ENCODE assay signal across 33 cellular contexts in genomic region chrX:72479324-72480274, GRCh38.
DNase-seq lines count a peak whose midpoint lies in the region; ATAC-seq, FAIRE-seq and TF ChIP-seq lines count a peak whose summit lies in the region.
"Had no signal": no experiment of that assay in that cellular context is flagged by ENCODE, and none has a peak within 500 bp of the region (broad histone marks: within the 10 kb centered on the region; RNA-seq: fewer than 3 reads in every experiment).

No MANE protein-coding gene starts in this region.

- no peak overlapping the region for H3K4me3 ChIP-seq in bronchial epithelial cell (ENCODE audit: low read depth, low read length)
- no peak overlapping the region for H3K4me3 ChIP-seq in mucosa of descending colon
- H3K4me3 ChIP-seq: ascending aorta, esophagus muscularis mucosa, HAP-1, K562, lower lobe of right lung, Peyer's patch, upper lobe of left lung had no signal

- no peaks in the 10 kb centered on the region for H3K27me3 ChIP-seq in bronchial epithelial cell (ENCODE audit: control insufficient read depth, insufficient read depth, low read length)
- H3K27me3 ChIP-seq: ascending aorta, BE2C, esophagus muscularis mucosa, Peyer's patch, upper lobe of left lung had no signal

- peak; percentile 76 for FAIRE-seq in GM18507 (lab: Jason Lieb, UNC)
- FAIRE-seq in bronchial epithelial cell (lab: Jason Lieb, UNC): peak; percentile 32
- FAIRE-seq: GM12892, K562 had no signal

- H3K36me3 ChIP-seq in bronchial epithelial cell (ENCODE audit: control insufficient read depth, insufficient read depth, low read length) (no peaks in the 10 kb centered on the region), mucosa of descending colon (ENCODE audit: low read depth) (no peaks in the 10 kb centered on the region)
- H3K36me3 ChIP-seq: ascending aorta, BE2C, esophagus muscularis mucosa, Peyer's patch had no signal

- ATAC-seq in mucosa of descending colon: peak; percentile 92
- ATAC-seq in GM21367 (IDR thresholded peaks at IDR 0.05; ENCODE audit: unreplicated experiment): no peak
- ATAC-seq in HG02623 (IDR thresholded peaks at IDR 0.05; ENCODE audit: unreplicated experiment): no peak
- ATAC-seq: K562; lower lobe of right lung; natural killer cell treated with Interleukin-12 subunit alpha and Interleukin-12 subunit beta and Interleukin-15 and Interleukin-18, amount 100 ng/mL, for 72 hours; stimulated activated effector memory CD8-positive, alpha-beta T cell treated with anti-CD3 and anti-CD28 coated beads, Interleukin-12 subunit alpha, Interleukin-12 subunit beta, amount 100 ng/mL, for 72 hours had no signal

- TF ChIP-seq CTCF in bronchial epithelial cell (IDR thresholded peaks at IDR 0.05; ENCODE audit: insufficient read depth, low read length, severe bottlenecking): no peak
- no peak for TF ChIP-seq CTCF in mucosa of descending colon (IDR thresholded peaks at IDR 0.05)

- H3K9me3 ChIP-seq in mucosa of descending colon: no peaks in the 10 kb centered on the region
- H3K9me3 ChIP-seq: ascending aorta, BE2C, esophagus muscularis mucosa, HAP-1, lower lobe of right lung, Peyer's patch, upper lobe of left lung had no signal

- no peaks in the 10 kb centered on the region for H3K4me1 ChIP-seq in mucosa of descending colon (ENCODE audit: low read depth)
- H3K4me1 ChIP-seq: ascending aorta, esophagus muscularis mucosa, lower lobe of right lung, Peyer's patch, upper lobe of left lung had no signal

- DNase-seq in GM18507 (ENCODE audit: extremely low spot score, insufficient read length, low read depth) (no peak), LoVo (ENCODE audit: low spot score) (peak; percentile 11), bronchial epithelial cell (ENCODE audit: low read depth) (no peak), mucosa of descending colon (peak in 1 of 3 donors; percentile 8), hepatic stellate cell (ENCODE audit: low spot score) (no peak), dermis blood vessel endothelial cell (no peak)
- DNase-seq: activated CD4-positive, alpha-beta T cell treated with anti-CD3 and anti-CD28 coated beads for 48 hours; activated gamma-delta T cell; activated naive CD8-positive, alpha-beta T cell treated with anti-CD3 and anti-CD28 coated beads for 36 hours; activated T-cell treated with anti-CD3 and anti-CD28 coated beads, Interleukin-2, amount 50 U/mL, for 1 hour; BE2C; CD8-positive, alpha-beta memory T cell; endodermal cell; foreskin fibroblast; head of caudate nucleus; lower lobe of right lung; midbrain; NCI-H1092 treated with DMSO at 0.1 percent for 48 hours; NCI-H187 treated with DMSO at 0.1 percent for 48 hours; NCI-H524 treated with DMSO at 0.1 percent for 48 hours; SHP77; substantia nigra; upper lobe of left lung had no signal

- intact Hi-C loops in mucosa of descending colon (cut with DNase I, micrococcal nuclease): no loop called here
